Comparison of ENCODE assay signal across 1 cellular context in genomic region chr22:43921361-43921760, GRCh38.
TF ChIP-seq lines count a peak whose summit lies in the region.

No MANE protein-coding gene starts in this region.

TF ChIP-seq in endothelial cell of umbilical vein, 7 proteins besides CTCF, POLR2A, EP300 and RAD21:
- peak; percentile 49 for TF ChIP-seq FOS (IDR thresholded peaks at IDR 0.05; ENCODE audit: borderline replicate concordance, insufficient read depth, low read length)
- no peak for TF ChIP-seq EZH2 (IDR thresholded peaks at IDR 0.05; ENCODE audit: borderline replicate concordance, low read depth, low read length, severe bottlenecking)
- no peak for TF ChIP-seq MYC (IDR thresholded peaks at IDR 0.05; ENCODE audit: low read depth, low read length)
- TF ChIP-seq POLR2AphosphoS5 (IDR thresholded peaks at IDR 0.05; ENCODE audit: insufficient read depth, low read depth, low read length): no peak
- TF ChIP-seq, protein P1, sequence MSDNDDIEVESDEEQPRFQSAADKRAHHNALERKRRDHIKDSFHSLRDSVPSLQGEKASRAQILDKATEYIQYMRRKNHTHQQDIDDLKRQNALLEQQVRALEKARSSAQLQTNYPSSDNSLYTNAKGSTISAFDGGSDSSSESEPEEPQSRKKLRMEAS (IDR thresholded peaks at IDR 0.05; ENCODE audit: insufficient read depth, insufficient read length): no peak
- no peak for TF ChIP-seq GATA2 (IDR thresholded peaks at IDR 0.05; ENCODE audit: insufficient read depth, insufficient read length, low read depth, low read length)
- TF ChIP-seq JUN (IDR thresholded peaks at IDR 0.05; ENCODE audit: borderline replicate concordance, insufficient read depth, insufficient read length, low read depth): peak; percentile 57
